ENCODE assay signal across 3 cellular contexts in the genomic region with DNA sequence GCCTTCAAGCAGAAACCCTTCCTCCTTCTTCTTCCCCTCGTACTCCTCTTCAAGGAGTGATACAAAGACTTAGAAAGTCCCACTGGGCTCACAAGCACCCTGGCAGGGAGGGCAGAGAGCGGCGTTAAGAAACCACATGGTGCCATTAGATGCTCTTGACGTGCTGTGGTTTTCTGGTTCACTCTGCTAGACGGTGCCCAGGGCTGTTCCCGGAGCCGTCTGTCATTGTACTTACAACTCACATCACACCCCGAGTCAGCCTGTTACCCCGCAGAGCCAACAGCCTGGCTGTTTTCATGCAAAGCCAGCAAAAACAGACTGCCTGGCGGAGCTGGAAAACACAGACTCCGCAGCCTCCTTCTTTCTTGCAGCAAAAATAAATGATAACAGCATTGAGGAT.
A peak's percentile ranks its signal among the peaks of the same experiment; 100 is the strongest.
TF ChIP-seq lines count a peak whose summit lies in the region.

No MANE protein-coding gene starts in this region.

TF ChIP-seq in A549, 52 proteins besides CTCF, POLR2A, EP300 and RAD21:
- TF ChIP-seq, protein P1, sequence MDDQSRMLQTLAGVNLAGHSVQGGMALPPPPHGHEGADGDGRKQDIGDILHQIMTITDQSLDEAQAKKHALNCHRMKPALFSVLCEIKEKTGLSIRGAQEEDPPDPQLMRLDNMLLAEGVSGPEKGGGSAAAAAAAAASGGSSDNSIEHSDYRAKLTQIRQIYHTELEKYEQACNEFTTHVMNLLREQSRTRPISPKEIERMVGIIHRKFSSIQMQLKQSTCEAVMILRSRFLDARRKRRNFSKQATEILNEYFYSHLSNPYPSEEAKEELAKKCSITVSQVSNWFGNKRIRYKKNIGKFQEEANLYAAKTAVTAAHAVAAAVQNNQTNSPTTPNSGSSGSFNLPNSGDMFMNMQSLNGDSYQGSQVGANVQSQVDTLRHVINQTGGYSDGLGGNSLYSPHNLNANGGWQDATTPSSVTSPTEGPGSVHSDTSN (IDR thresholded peaks at IDR 0.05) = no peak
- TF ChIP-seq BHLHE40 (IDR thresholded peaks at IDR 0.05; ENCODE audit: low read depth, low read length) (no peak), KDM1A (IDR thresholded peaks at IDR 0.05; ENCODE audit: low read depth) (no peak), CHD4 (IDR thresholded peaks at IDR 0.05; ENCODE audit: borderline replicate concordance) (no peak), CBX8 (IDR thresholded peaks at IDR 0.05) (no peak), SMC3 (IDR thresholded peaks at IDR 0.05) (no peak), TFCP2L1 (CRISPR knock-in tag; IDR thresholded peaks at IDR 0.05) (no peak), EHF (CRISPR knock-in tag; IDR thresholded peaks at IDR 0.05) (no peak), EHMT2 (IDR thresholded peaks at IDR 0.05; ENCODE audit: low read depth) (no peak), NPAS2 (CRISPR knock-in tag; IDR thresholded peaks at IDR 0.05; ENCODE audit: borderline replicate concordance) (no peak), RNF2 (IDR thresholded peaks at IDR 0.05; ENCODE audit: borderline replicate concordance, low read depth) (no peak), POLR2AphosphoS2 (conservative IDR thresholded peaks at IDR 0.05; ENCODE audit: low read length) (no peak)
- TF ChIP-seq, protein P2, sequence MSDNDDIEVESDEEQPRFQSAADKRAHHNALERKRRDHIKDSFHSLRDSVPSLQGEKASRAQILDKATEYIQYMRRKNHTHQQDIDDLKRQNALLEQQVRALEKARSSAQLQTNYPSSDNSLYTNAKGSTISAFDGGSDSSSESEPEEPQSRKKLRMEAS (IDR thresholded peaks at IDR 0.05) = peak; percentile 35; the same call in 1 of the 2 replicates
- TF ChIP-seq, protein P3, sequence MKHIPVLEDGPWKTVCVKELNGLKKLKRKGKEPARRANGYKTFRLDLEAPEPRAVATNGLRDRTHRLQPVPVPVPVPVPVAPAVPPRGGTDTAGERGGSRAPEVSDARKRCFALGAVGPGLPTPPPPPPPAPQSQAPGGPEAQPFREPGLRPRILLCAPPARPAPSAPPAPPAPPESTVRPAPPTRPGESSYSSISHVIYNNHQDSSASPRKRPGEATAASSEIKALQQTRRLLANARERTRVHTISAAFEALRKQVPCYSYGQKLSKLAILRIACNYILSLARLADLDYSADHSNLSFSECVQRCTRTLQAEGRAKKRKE (CRISPR knock-in tag; IDR thresholded peaks at IDR 0.05; ENCODE audit: low read depth) = 0 out of 2 replicates have a peak, but pooled peaks have one; percentile 3
- TF ChIP-seq, protein P4, sequence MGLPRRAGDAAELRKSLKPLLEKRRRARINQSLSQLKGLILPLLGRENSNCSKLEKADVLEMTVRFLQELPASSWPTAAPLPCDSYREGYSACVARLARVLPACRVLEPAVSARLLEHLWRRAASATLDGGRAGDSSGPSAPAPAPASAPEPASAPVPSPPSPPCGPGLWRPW (IDR thresholded peaks at IDR 0.05) = no peak

TF ChIP-seq in GM23338, 12 proteins besides CTCF, POLR2A, EP300 and RAD21 (continued from another document and continues in another):
- TF ChIP-seq, protein P5, sequence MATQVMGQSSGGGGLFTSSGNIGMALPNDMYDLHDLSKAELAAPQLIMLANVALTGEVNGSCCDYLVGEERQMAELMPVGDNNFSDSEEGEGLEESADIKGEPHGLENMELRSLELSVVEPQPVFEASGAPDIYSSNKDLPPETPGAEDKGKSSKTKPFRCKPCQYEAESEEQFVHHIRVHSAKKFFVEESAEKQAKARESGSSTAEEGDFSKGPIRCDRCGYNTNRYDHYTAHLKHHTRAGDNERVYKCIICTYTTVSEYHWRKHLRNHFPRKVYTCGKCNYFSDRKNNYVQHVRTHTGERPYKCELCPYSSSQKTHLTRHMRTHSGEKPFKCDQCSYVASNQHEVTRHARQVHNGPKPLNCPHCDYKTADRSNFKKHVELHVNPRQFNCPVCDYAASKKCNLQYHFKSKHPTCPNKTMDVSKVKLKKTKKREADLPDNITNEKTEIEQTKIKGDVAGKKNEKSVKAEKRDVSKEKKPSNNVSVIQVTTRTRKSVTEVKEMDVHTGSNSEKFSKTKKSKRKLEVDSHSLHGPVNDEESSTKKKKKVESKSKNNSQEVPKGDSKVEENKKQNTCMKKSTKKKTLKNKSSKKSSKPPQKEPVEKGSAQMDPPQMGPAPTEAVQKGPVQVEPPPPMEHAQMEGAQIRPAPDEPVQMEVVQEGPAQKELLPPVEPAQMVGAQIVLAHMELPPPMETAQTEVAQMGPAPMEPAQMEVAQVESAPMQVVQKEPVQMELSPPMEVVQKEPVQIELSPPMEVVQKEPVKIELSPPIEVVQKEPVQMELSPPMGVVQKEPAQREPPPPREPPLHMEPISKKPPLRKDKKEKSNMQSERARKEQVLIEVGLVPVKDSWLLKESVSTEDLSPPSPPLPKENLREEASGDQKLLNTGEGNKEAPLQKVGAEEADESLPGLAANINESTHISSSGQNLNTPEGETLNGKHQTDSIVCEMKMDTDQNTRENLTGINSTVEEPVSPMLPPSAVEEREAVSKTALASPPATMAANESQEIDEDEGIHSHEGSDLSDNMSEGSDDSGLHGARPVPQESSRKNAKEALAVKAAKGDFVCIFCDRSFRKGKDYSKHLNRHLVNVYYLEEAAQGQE (IDR thresholded peaks at IDR 0.05; ENCODE audit: unreplicated experiment) = no peak
- TF ChIP-seq POLR2AphosphoS5 (IDR thresholded peaks at IDR 0.05; ENCODE audit: low read depth) (no peak), NANOG (IDR thresholded peaks at IDR 0.05; ENCODE audit: borderline replicate concordance) (no peak), ZNF114 (CRISPR knock-in tag; IDR thresholded peaks at IDR 0.05) (no peak), JUNB (IDR thresholded peaks at IDR 0.05; ENCODE audit: unreplicated experiment) (no peak), ZNF331 (CRISPR knock-in tag; IDR thresholded peaks at IDR 0.05; ENCODE audit: low read depth) (no peak)
- TF ChIP-seq, protein P6, sequence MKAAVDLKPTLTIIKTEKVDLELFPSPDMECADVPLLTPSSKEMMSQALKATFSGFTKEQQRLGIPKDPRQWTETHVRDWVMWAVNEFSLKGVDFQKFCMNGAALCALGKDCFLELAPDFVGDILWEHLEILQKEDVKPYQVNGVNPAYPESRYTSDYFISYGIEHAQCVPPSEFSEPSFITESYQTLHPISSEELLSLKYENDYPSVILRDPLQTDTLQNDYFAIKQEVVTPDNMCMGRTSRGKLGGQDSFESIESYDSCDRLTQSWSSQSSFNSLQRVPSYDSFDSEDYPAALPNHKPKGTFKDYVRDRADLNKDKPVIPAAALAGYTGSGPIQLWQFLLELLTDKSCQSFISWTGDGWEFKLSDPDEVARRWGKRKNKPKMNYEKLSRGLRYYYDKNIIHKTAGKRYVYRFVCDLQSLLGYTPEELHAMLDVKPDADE (IDR thresholded peaks at IDR 0.05) = no peak

TF ChIP-seq in SK-N-SH, 30 proteins besides CTCF, POLR2A, EP300 and RAD21:
- TF ChIP-seq, protein P7, sequence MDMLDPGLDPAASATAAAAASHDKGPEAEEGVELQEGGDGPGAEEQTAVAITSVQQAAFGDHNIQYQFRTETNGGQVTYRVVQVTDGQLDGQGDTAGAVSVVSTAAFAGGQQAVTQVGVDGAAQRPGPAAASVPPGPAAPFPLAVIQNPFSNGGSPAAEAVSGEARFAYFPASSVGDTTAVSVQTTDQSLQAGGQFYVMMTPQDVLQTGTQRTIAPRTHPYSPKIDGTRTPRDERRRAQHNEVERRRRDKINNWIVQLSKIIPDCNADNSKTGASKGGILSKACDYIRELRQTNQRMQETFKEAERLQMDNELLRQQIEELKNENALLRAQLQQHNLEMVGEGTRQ (IDR thresholded peaks at IDR 0.05; ENCODE audit: borderline replicate concordance, low read depth, low read length) = no peak
- TF ChIP-seq RXRA (IDR thresholded peaks at IDR 0.05; ENCODE audit: borderline replicate concordance, low read depth) (no peak), JUND (IDR thresholded peaks at IDR 0.05) (no peak), NFIC (IDR thresholded peaks at IDR 0.05; ENCODE audit: borderline replicate concordance) (no peak), TAF1 (IDR thresholded peaks at IDR 0.05; ENCODE audit: borderline replicate concordance, low read depth, low read length) (no peak), POLR2AphosphoS5 (IDR thresholded peaks at IDR 0.05; ENCODE audit: low read depth, low read length) (no peak), SIN3A (IDR thresholded peaks at IDR 0.05; ENCODE audit: borderline replicate concordance, low read depth, low read length) (no peak)
- TF ChIP-seq, protein P8, sequence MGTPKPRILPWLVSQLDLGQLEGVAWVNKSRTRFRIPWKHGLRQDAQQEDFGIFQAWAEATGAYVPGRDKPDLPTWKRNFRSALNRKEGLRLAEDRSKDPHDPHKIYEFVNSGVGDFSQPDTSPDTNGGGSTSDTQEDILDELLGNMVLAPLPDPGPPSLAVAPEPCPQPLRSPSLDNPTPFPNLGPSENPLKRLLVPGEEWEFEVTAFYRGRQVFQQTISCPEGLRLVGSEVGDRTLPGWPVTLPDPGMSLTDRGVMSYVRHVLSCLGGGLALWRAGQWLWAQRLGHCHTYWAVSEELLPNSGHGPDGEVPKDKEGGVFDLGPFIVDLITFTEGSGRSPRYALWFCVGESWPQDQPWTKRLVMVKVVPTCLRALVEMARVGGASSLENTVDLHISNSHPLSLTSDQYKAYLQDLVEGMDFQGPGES (IDR thresholded peaks at IDR 0.05; ENCODE audit: low read depth, low read length) = no peak
